In the genomic region with DNA sequence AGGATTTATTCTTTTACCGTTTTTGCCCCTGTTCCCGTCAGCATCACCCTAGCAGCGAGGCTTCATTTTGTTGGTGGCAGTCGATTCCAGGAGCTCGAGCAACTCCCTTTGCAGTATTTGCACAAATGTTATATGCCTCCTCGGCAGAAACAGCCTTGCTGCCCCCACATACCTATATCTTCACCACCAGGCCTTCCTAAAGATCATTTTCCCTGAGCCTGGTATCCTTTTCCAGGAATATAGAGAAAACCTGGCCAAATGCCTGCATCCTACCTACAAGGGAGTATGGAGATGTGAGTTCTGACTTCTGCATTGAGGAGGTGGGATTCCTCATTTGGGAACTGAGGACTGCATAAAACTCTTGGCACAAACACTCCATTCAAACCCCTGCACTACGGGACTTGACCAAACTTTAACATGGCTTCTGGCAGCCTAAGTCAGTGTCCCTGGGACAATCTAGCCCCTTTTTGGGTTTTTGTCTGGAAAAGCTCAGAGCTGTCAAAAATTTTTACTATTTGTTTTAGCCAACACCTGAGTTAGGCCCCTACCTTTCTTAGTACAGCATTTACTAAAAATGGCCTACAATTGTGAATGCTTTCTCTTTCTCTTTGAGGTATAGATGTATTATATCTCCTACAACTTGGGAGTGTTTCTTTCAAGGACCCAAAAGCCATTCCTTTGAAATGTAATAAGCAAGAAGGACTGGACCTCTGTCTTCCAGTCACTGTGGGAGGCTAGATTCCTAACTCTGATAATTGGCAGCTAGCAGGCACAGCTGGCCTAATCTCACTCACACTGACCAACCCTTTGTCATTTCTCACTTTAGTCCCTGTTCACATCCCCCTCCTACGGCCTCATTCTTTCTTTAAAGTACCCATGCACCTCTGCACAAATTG, we compare ENCODE assay signal across 1 cellular context.
TF ChIP-seq lines count a peak whose summit lies in the region.

No MANE protein-coding gene starts in this region.

TF ChIP-seq in GM12878, 131 proteins besides CTCF, POLR2A, EP300 and RAD21:
- no peak for TF ChIP-seq SPI1 (IDR thresholded peaks at IDR 0.05; ENCODE audit: borderline replicate concordance, insufficient read depth, low read depth, low read length)
- TF ChIP-seq IRF3 (IDR thresholded peaks at IDR 0.05): no peak
- no peak for TF ChIP-seq ASH2L (IDR thresholded peaks at IDR 0.05; ENCODE audit: borderline replicate concordance, low read depth)
- TF ChIP-seq SRF (IDR thresholded peaks at IDR 0.05; ENCODE audit: low read depth in 2 of 2, low read length in 2 of 2): no peak
- no peak for TF ChIP-seq EZH2 (IDR thresholded peaks at IDR 0.05; ENCODE audit: borderline replicate concordance, control insufficient read depth, low read depth, low read length)
- TF ChIP-seq ZNF687 (IDR thresholded peaks at IDR 0.05): no peak
- no peak for TF ChIP-seq CUX1 (IDR thresholded peaks at IDR 0.05; ENCODE audit: insufficient replicate concordance, low read depth, low read length)
- no peak for TF ChIP-seq ZNF622 (IDR thresholded peaks at IDR 0.05)
- TF ChIP-seq MYB (IDR thresholded peaks at IDR 0.05; ENCODE audit: borderline replicate concordance, low read depth, low read length): no peak
- no peak for TF ChIP-seq RAD51 (IDR thresholded peaks at IDR 0.05)
- no peak for TF ChIP-seq IRF4 (IDR thresholded peaks at IDR 0.05; ENCODE audit: low read depth, low read length)
